8 cellular contexts compared by ENCODE assay signal in the genomic region with DNA sequence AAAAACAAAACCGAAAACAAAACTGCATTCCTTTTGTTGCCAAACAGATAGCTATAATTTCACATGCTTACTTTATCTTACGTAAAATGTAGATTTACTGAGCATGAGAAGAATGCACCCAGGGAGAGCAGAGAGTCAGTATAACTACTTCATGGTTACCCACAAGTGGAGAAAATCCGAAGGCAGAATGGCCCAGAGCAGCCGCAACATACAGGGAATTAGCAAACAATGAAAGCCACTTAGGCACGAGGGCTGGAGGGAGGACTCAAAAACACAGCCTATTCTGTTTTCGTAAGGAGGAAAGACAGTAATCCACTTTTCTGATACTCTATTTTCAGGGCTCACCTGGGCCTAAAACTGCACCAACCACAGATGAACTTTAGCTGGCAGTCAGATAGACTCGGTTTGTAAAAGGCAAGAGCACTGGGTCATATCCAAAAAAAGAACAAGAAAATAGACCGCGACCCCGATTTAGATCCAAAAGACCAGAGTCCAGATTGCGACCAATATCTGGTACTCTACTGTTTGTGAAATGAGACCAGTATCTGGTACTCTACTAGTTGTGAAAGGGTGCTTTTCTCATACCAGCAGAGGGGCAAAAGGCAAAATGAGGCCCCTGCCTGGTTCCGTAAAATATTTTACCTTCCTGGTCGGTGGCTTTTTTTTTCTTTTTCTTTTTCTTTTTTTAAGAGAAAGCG. TPM values are rescaled to one million over a fixed set of nuclear protein-coding genes. Genes with fewer than 3 reads are reported as not detected.
DNase-seq lines count a peak whose midpoint lies in the region; ATAC-seq, FAIRE-seq and TF ChIP-seq lines count a peak whose summit lies in the region.

No MANE protein-coding gene starts in this region.

- H3K4me3 ChIP-seq in AG04450 (ENCODE audit: low read depth, low read length) (peak overlapping the region; percentile 87), KMS-11 (IDR thresholded peaks at IDR 0.05; ENCODE audit: insufficient read depth, low read depth, low read length) (no peak overlapping the region), mesenchymal stem cell (ENCODE audit: insufficient read depth in 1 of 2, low read depth in 1 of 2, low read length in 2 of 2) (peak overlapping the region; percentile 95), aorta (ENCODE audit: low read length in 2 of 2) (peak overlapping the region; percentile 62 to 77)

- no peak for FAIRE-seq in HTR-8/SVneo (lab: Jason Lieb, UNC)

- H3K27me3 ChIP-seq in AG04450 (ENCODE audit: control insufficient read depth, insufficient read depth, low read length) (no peaks in the 10 kb centered on the region), KMS-11 (ENCODE audit: insufficient read depth, low read depth) (no peaks in the 10 kb centered on the region), mesenchymal stem cell (ENCODE audit: control insufficient read depth in 1 of 2, insufficient read depth in 1 of 2, low read length in 2 of 2) (no peaks in the 10 kb centered on the region), aorta (ENCODE audit: control insufficient read depth in 1 of 2, insufficient read depth in 2 of 2, low read length in 1 of 2) (no peaks in the 10 kb centered on the region)

- H3K9me3 Mint-ChIP-seq in MCF 10A (ENCODE audit: unreplicated experiment) = no peaks in the 10 kb centered on the region

- H2BK15ac ChIP-seq in mesenchymal stem cell (ENCODE audit: low read depth, poor library complexity, severe bottlenecking) = no peak overlapping the region

- H3K14ac ChIP-seq in mesenchymal stem cell (ENCODE audit: low read length in 2 of 2) = no peak overlapping the region

- H3K27ac ChIP-seq in AG04450 (ENCODE audit: low read depth, low read length) (peak overlapping the region; percentile 99), KMS-11 (no peak overlapping the region; the same call in 1 of the 2 replicates), mesenchymal stem cell (ENCODE audit: low read length, poor library complexity, severe bottlenecking) (peak overlapping the region; percentile 83), aorta (ENCODE audit: low read depth in 1 of 2, low read length in 2 of 2) (peak overlapping the region in 1 of 2 donors; percentile 13)

- H3K4me2 ChIP-seq in KMS-11 (peak overlapping the region; percentile 86), mesenchymal stem cell (ENCODE audit: low read length, poor library complexity, severe bottlenecking) (peak overlapping the region; percentile 79)

- intact Hi-C loops in MCF 10A (cut with micrococcal nuclease) = loop anchor here (1.0 to 10.0 kb wide), 2 partner anchors 46 to 452 kb away; no protein-coding TSS in a partner anchor
- intact Hi-C loops in aorta (cut with DNase I) = loop anchor here in 1 of 2 donors (5.0 kb wide), 1 partner anchor 420 kb away; a partner anchor contains a TSS

- H3K36me3 Mint-ChIP-seq in MCF 10A (ENCODE audit: insufficient read depth, unreplicated experiment) = peaks cover 6% of the 10 kb centered on the region

- ATAC-seq in GM19324 (IDR thresholded peaks at IDR 0.05; ENCODE audit: low FRiP score, unreplicated experiment) = peak; percentile 39
- ATAC-seq in aorta (ENCODE audit: low FRiP score) = no peak

- H4K91ac ChIP-seq in mesenchymal stem cell (ENCODE audit: low read length) = no peak overlapping the region

- peaks cover 22% of the 10 kb centered on the region for H3K4me1 ChIP-seq in KMS-11 (ENCODE audit: low read depth, poor library complexity, severe bottlenecking)
- peaks cover 32% of the 10 kb centered on the region for H3K4me1 ChIP-seq in mesenchymal stem cell (ENCODE audit: control insufficient read depth, insufficient read depth, low read depth, low read length)
- H3K4me1 ChIP-seq in aorta (ENCODE audit: control insufficient read depth in 1 of 2, insufficient read depth in 2 of 2, low read length in 2 of 2) = peaks cover 0 to 2% of the 10 kb centered on the region in 2 donors

- POLR2A ChIA-PET in AG04450 (lab: Yijun Ruan, JAX) (interaction anchor here (0.6 to 1.9 kb wide), 5 partner anchors 20 to 216 kb away, joined by 3 to 6 read pairs (median 4); no protein-coding TSS in a partner anchor), MCF 10A (lab: Yijun Ruan, JAX) (interaction anchor here (0.6 to 6.9 kb wide), 18 partner anchors 8 to 607 kb away, joined by 3 to 146 read pairs (median 6); a partner anchor contains a TSS)

- peak overlapping the region; percentile 8 for H4K8ac ChIP-seq in mesenchymal stem cell (ENCODE audit: low read length)

- no peaks in the 10 kb centered on the region for H3K79me1 ChIP-seq in mesenchymal stem cell (replicated peaks; ENCODE audit: low read length, poor library complexity, severe bottlenecking)

- H2BK5ac ChIP-seq in mesenchymal stem cell (ENCODE audit: low read depth, low read length, poor library complexity, severe bottlenecking) = no peak overlapping the region

- H3K27ac Mint-ChIP-seq in MCF 10A (ENCODE audit: low read depth, unreplicated experiment) = peak overlapping the region; percentile 97

- TF ChIP-seq CTCF in AG04450 (IDR thresholded peaks at IDR 0.05; ENCODE audit: low read depth, low read length) (no peak), KMS-11 (conservative IDR thresholded peaks at IDR 0.05; ENCODE audit: low read depth, low read length) (no peak), MCF 10A (IDR thresholded peaks at IDR 0.05; ENCODE audit: unreplicated experiment) (no peak)

- H2AK5ac ChIP-seq in mesenchymal stem cell (ENCODE audit: low read length, severe bottlenecking) = no peak overlapping the region

- H3K36me3 ChIP-seq in KMS-11 (ENCODE audit: insufficient read depth) = no peaks in the 10 kb centered on the region
- peaks cover 10 to 35% of the 10 kb centered on the region in 2 experiments for H3K36me3 ChIP-seq in mesenchymal stem cell (ENCODE audit: control insufficient read depth in 1 of 2, insufficient read depth in 2 of 2, low read depth in 1 of 2, low read length in 2 of 2)
- H3K36me3 ChIP-seq in aorta (ENCODE audit: control insufficient read depth in 1 of 2, insufficient read depth in 2 of 2, low read length in 1 of 2) = no peaks in the 10 kb centered on the region

- peak overlapping the region; percentile 80 for H3K4me3 Mint-ChIP-seq in MCF 10A (ENCODE audit: unreplicated experiment)

- BruUV-seq in MCF 10A (replicated peaks; lab: Mats Ljungman, UMichigan) = TSS peak; percentile 45

- no peak overlapping the region for H3K23ac ChIP-seq in mesenchymal stem cell (ENCODE audit: low read length in 2 of 2)

- H3K27me3 Mint-ChIP-seq in MCF 10A (ENCODE audit: insufficient read depth, unreplicated experiment) = no peaks in the 10 kb centered on the region

- peaks cover 45% of the 10 kb centered on the region for H3K4me1 Mint-ChIP-seq in MCF 10A (ENCODE audit: insufficient read depth, unreplicated experiment)

- H3K9ac ChIP-seq in KMS-11 = peak overlapping the region; percentile 61; the same call in 1 of the 2 replicates
- H3K9ac ChIP-seq in mesenchymal stem cell (ENCODE audit: low read length) = peak overlapping the region; percentile 99

- DNase-seq in AG04450 (ENCODE audit: low read depth, low spot score) (no peak), MCF 10A (ENCODE audit: unreplicated experiment) (no peak), mesenchymal stem cell (peak; percentile 88), aorta (no peak), HTR-8/SVneo (ENCODE audit: insufficient read length, low spot score) (no peak), NCI-H774 (lab: John Stamatoyannopoulos, UW) (no peak)

- no peaks in the 10 kb centered on the region for H4K20me1 ChIP-seq in KMS-11 (ENCODE audit: insufficient read depth)

- no peak overlapping the region for H2BK12ac ChIP-seq in mesenchymal stem cell (ENCODE audit: low read length in 2 of 2)

- H3K4ac ChIP-seq in mesenchymal stem cell (ENCODE audit: low read depth in 1 of 2, low read length in 2 of 2) = peak overlapping the region in 1 of 2 experiments; percentile 74

- CTCF ChIA-PET in AG04450 (lab: Charles Lee) (interaction anchor here (0.7 to 7.3 kb wide), 6 partner anchors 14 to 63 kb away, joined by 3 to 99 read pairs (median 9); no protein-coding TSS in a partner anchor), MCF 10A (lab: Yijun Ruan, JAX) (interaction anchor here (0.7 to 10.5 kb wide), 12 partner anchors 13 to 62 kb away, joined by 3 to 79 read pairs (median 14); a partner anchor contains a TSS)

- peak overlapping the region; percentile 93 for H2AFZ ChIP-seq in KMS-11 (ENCODE audit: low read depth)
- H2AFZ ChIP-seq in mesenchymal stem cell (ENCODE audit: low read depth, low read length) = no peak overlapping the region

- H3K9me3 ChIP-seq in AG04450 (ENCODE audit: control insufficient read depth, insufficient read depth, low read length) (peaks cover 4% of the 10 kb centered on the region; the same call in 1 of the 2 replicates), mesenchymal stem cell (ENCODE audit: control insufficient read depth, low read length) (no peaks in the 10 kb centered on the region), aorta (ENCODE audit: control insufficient read depth, low read length) (no peaks in the 10 kb centered on the region)

- peak overlapping the region in 1 of 2 experiments; percentile 13 for H3K18ac ChIP-seq in mesenchymal stem cell (ENCODE audit: low read depth in 1 of 2, low read length in 2 of 2)

- peak overlapping the region; percentile 56 for H2BK120ac ChIP-seq in mesenchymal stem cell (ENCODE audit: low read depth, low read length)

- H3K79me2 ChIP-seq in KMS-11 (ENCODE audit: insufficient read depth, low read depth) = no peaks in the 10 kb centered on the region

- 9% methylated on average over 13 of the region's 14 CpGs for WGBS in mesenchymal stem cell
- 0 to 1% methylated on average over 14 of the region's 14 CpGs for WGBS in aorta, 2 donors

RNA-seq across cellular contexts. Expression of a gene that starts 1.3 kb away (rescaled TPM):
- polyA plus RNA-seq in AG04450 (2011; rRNA removed) (18.8 and 22.9 TPM in 2 replicates), aorta (10 to 100 TPM in 1 of 2 donors, 1 to 10 TPM in 1; 4.3 to 15.5 TPM)
- polyA minus RNA-seq in AG04450 (2011; rRNA and poly(A)+ RNA removed) = 22.2 and 25.4 TPM in 2 replicates
- total RNA-seq in MCF 10A (2022) (29.4 and 29.8 TPM in 2 replicates), aorta (10 to 100 TPM; 22.3 to 51.4 TPM)
- polyA plus RNA-seq in mesenchymal stem cell (2013, experiment 1 of 2) = 13.8 TPM
- 13.9 TPM for polyA plus RNA-seq in mesenchymal stem cell (2013, experiment 2 of 2)

RNA-seq across cellular contexts. Expression of a gene that starts 16.7 kb away (rescaled TPM):
- polyA plus RNA-seq in AG04450 (2011; rRNA removed) = 0.35 and 0.51 TPM in 2 replicates
- polyA minus RNA-seq in AG04450 (2011; rRNA and poly(A)+ RNA removed) = 0.35 and 0.78 TPM in 2 replicates
- total RNA-seq in MCF 10A (2022) = 0.89 and 1.1 TPM in 2 replicates
- 0.12 TPM for polyA plus RNA-seq in mesenchymal stem cell (2013, experiment 1 of 2)
- 0.11 TPM for polyA plus RNA-seq in mesenchymal stem cell (2013, experiment 2 of 2)
- total RNA-seq in aorta = 1 to 10 TPM; 1.1 to 1.3 TPM
- polyA plus RNA-seq in aorta = under 1 TPM; 0.38 to 0.67 TPM
